33 cellular contexts compared by ENCODE assay signal in the genomic region with DNA sequence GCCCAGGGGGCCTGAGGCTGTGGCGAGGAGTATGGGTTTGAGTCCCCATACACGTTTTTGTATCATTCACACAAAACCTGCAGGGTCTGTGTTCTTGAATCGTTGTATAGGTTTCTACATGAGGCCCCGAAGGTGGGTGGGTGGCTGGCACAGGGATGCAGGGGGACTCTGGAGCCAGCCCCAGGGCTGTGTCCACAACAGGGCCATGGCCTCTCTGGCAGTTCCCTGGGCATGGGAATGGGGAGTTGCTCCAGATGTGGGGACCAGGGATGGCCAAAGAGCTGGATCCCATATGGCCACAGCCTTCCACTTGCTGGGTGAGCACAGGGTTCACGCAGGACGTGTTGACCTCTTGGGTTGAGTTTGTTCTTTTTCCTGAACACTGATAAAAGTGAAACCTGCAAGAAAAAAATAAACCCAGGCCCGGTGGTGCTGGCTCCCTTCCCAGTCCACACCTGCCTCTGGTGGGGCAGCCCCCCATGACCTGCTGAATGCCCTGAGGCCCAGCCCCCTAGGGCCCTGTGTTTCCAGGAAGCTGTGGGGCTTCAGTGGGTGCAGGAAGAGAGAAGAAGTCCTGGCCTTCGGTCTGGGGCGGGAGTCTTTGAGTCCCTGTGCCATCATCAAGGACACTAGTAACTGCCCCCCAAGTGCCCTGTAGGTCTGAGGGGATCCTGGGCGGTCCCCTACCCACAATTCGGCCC. TPM values are rescaled to one million over a fixed set of nuclear protein-coding genes. Genes with fewer than 3 reads are reported as not detected.
DNase-seq lines count a peak whose midpoint lies in the region; ATAC-seq, FAIRE-seq and TF ChIP-seq lines count a peak whose summit lies in the region.
"Had no signal": no experiment of that assay in that cellular context is flagged by ENCODE, and none has a peak within 500 bp of the region (broad histone marks: within the 10 kb centered on the region; RNA-seq: fewer than 3 reads in every experiment).

No MANE protein-coding gene starts in this region.

- H3K9me3 ChIP-seq in A549 (no peaks in the 10 kb centered on the region), liver (ENCODE audit: control insufficient read depth in 4 of 4, low read length in 3 of 4) (no peaks in the 10 kb centered on the region), trophoblast cell (ENCODE audit: insufficient read depth, low read depth, low read length) (peaks cover 6% of the 10 kb centered on the region)
- H3K9me3 ChIP-seq: SJCRH30, suprapubic skin had no signal

- H3K36me3 ChIP-seq in liver (ENCODE audit: control insufficient read depth in 4 of 4, insufficient read depth in 3 of 4, low read depth in 1 of 4, low read length in 3 of 4) (no peaks in the 10 kb centered on the region), trophoblast cell (ENCODE audit: control insufficient read depth in 1 of 2, insufficient read depth in 2 of 2, low read length in 2 of 2) (no peaks in the 10 kb centered on the region)
- H3K36me3 ChIP-seq: SJCRH30, suprapubic skin had no signal

- no peak overlapping the region for H2BK5ac ChIP-seq in trophoblast cell (ENCODE audit: low read depth, low read length, poor library complexity)

- H3K79me2 ChIP-seq in trophoblast cell (ENCODE audit: control insufficient read depth, insufficient read depth, low read length, poor library complexity) = peaks cover 6% of the 10 kb centered on the region

- H3K18ac ChIP-seq in trophoblast cell (ENCODE audit: low read length) = no peak overlapping the region

- ATAC-seq in A549 = no peak
- ATAC-seq in GM18861 (IDR thresholded peaks at IDR 0.05; ENCODE audit: unreplicated experiment) = no peak
- ATAC-seq in GM18868 (IDR thresholded peaks at IDR 0.05; ENCODE audit: unreplicated experiment) = no peak
- no peak for ATAC-seq in GM18909 (IDR thresholded peaks at IDR 0.05; ENCODE audit: poor library complexity, unreplicated experiment)
- ATAC-seq: naive thymus-derived CD4-positive, alpha-beta T cell; stimulated activated memory B cell treated with anti-CD40 and anti-IgM and Interleukin-4, amounts not matched to agents 10 μg/mL and 1 μg/mL and 100 μg/mL, for 72 hours had no signal

- 69% methylated on average over 11 of the region's 11 CpGs for WGBS in A549 (ENCODE audit: missing lambda C conversion rate)
- 67% methylated on average over 11 of the region's 11 CpGs for WGBS in liver
- WGBS in trophoblast cell (ENCODE audit: extremely low coverage, insufficient coverage, insufficient read length) = no CpG with 5 or more reads among the region's 11 CpGs

- FAIRE-seq in A549 (lab: Jason Lieb, UNC) = no peak
- FAIRE-seq: A204.1, bronchial epithelial cell, D721Med, RCC 7860 had no signal

- H3K79me1 ChIP-seq in trophoblast cell (ENCODE audit: low read length) = peaks cover 16% of the 10 kb centered on the region

- H2BK120ac ChIP-seq in trophoblast cell (ENCODE audit: insufficient read depth, low read length, poor library complexity) = no peak overlapping the region

- TF ChIP-seq EP300 in A549 (IDR thresholded peaks at IDR 0.05) = no peak

- no peak overlapping the region for H4K12ac ChIP-seq in trophoblast cell (ENCODE audit: low read depth, low read length)

- no peak overlapping the region for H4K8ac ChIP-seq in trophoblast cell (ENCODE audit: low read depth, low read length)

- DNase-seq in A549 (ENCODE audit: low read depth in 1 of 2, low spot score in 1 of 2) (no peak), RPMI8226 (peak; percentile 88), trophoblast cell (no peak), NCI-H128 (lab: John Stamatoyannopoulos, UW; ENCODE audit: unreplicated experiment) (no peak)
- DNase-seq: activated CD4-positive, alpha-beta T cell treated with anti-CD3 and anti-CD28 coated beads, Interleukin-2, amount 10 ng/mL, durations not matched to agents 24 days and 14 days; activated CD8-positive, alpha-beta memory T cell treated with anti-CD3 and anti-CD28 coated beads for 24 hours; activated effector memory CD4-positive, alpha-beta T cell treated with Interleukin-2 at 50 U/mL for 16 hours; activated naive CD8-positive, alpha-beta T cell treated with anti-CD3 and anti-CD28 coated beads for 36 hours; activated T-cell treated with anti-CD3 and anti-CD28 coated beads for 4 hours; anterior cingulate cortex; CD4-positive, alpha-beta T cell; DND-41; effector CD4-positive, alpha-beta T cell; GF-D8; H7; Kasumi-1; naive thymus-derived CD4-positive, alpha-beta T cell; NCI-H1417 treated with DMSO at 0.1 percent for 48 hours; NCI-H2081 treated with DMSO at 0.1 percent for 48 hours; occipital lobe; SJCRH30; T1000 had no signal

- H3K27me3 ChIP-seq in liver (ENCODE audit: control insufficient read depth in 4 of 4, insufficient read depth in 4 of 4, low read length in 3 of 4) (no peaks in the 10 kb centered on the region), trophoblast cell (ENCODE audit: insufficient read depth, low read length) (no peaks in the 10 kb centered on the region)
- H3K27me3 ChIP-seq: SJCRH30 had no signal

- H2AK5ac ChIP-seq in trophoblast cell (ENCODE audit: low read length) = peak overlapping the region; percentile 52

- H3K4me2 ChIP-seq in A549 = peak overlapping the region; percentile 43; the same call in 2 of the 3 replicates
- H3K4me2 ChIP-seq in trophoblast cell (ENCODE audit: low read length) = no peak overlapping the region

- H3K4me1 ChIP-seq in A549 (peaks cover 82% of the 10 kb centered on the region), liver (ENCODE audit: control insufficient read depth in 4 of 4, insufficient read depth in 4 of 4, low read length in 3 of 4) (peaks cover 18 to 58% (median 41%) of the 10 kb centered on the region in 4 donors), trophoblast cell (ENCODE audit: control insufficient read depth in 1 of 2, insufficient read depth in 2 of 2, low read length in 2 of 2) (peaks cover 24 to 36% of the 10 kb centered on the region in 2 experiments)
- H3K4me1 ChIP-seq: suprapubic skin had no signal

- TF ChIP-seq RAD21 in A549 (conservative IDR thresholded peaks at IDR 0.05 in 1 of 2, IDR thresholded peaks at IDR 0.05 in 1 of 2) (no peak), liver (IDR thresholded peaks at IDR 0.05) (no peak)

- H4K91ac ChIP-seq in trophoblast cell (ENCODE audit: low read depth, low read length) = no peak overlapping the region

- H3K23ac ChIP-seq in trophoblast cell (ENCODE audit: low read length) = no peak overlapping the region

- H3K4me3 ChIP-seq in A549 (no peak overlapping the region), liver (ENCODE audit: low read depth in 1 of 3, low read length in 3 of 3) (no peak overlapping the region), trophoblast cell (ENCODE audit: low read depth, low read length) (no peak overlapping the region)
- H3K4me3 ChIP-seq: SJCRH30, suprapubic skin had no signal

- TF ChIP-seq CTCF in A549 (IDR thresholded peaks at IDR 0.05) (no peak), liver (IDR thresholded peaks at IDR 0.05; ENCODE audit: low read depth, low read length, missing input control) (no peak)

- no peak overlapping the region for H2BK12ac ChIP-seq in trophoblast cell (ENCODE audit: low read length)

- no peak for TF ChIP-seq POLR2A in A549 (IDR thresholded peaks at IDR 0.05; ENCODE audit: low read length)

- no peak overlapping the region for H3K4ac ChIP-seq in trophoblast cell (ENCODE audit: low read depth, low read length)

- H3K27ac ChIP-seq in A549 = peak overlapping the region; percentile 40 to 70; a peak in 4 of 6 replicates
- peak overlapping the region; percentile 13 to 74 for H3K27ac ChIP-seq in liver (ENCODE audit: low read depth in 1 of 2, low read length in 2 of 2)
- H3K27ac ChIP-seq in trophoblast cell (ENCODE audit: low read depth, low read length) = no peak overlapping the region
- H3K27ac ChIP-seq: epithelial cell of prostate, SJCRH30, suprapubic skin had no signal

- no peak overlapping the region for H3K14ac ChIP-seq in trophoblast cell (ENCODE audit: low read length)

- POLR2A ChIA-PET in A549 (lab: Yijun Ruan, JAX) = no interaction called here

- H3K9ac ChIP-seq in liver (ENCODE audit: low read depth in 1 of 2, low read length in 2 of 2) (no peak overlapping the region), trophoblast cell (ENCODE audit: low read length) (no peak overlapping the region)

- H2AFZ ChIP-seq in trophoblast cell (ENCODE audit: insufficient read depth, low read length, poor library complexity) = no peak overlapping the region

- CTCF ChIA-PET in A549 (lab: Yijun Ruan, JAX) = interaction anchor here (1.0 to 7.2 kb wide), 4 partner anchors 16 to 28 kb away, joined by 4 to 44 read pairs (median 24); no protein-coding TSS in a partner anchor

RNA-seq across cellular contexts. Expression of a gene that starts 16.1 kb away (rescaled TPM):
- polyA plus RNA-seq in A549 (2011; rRNA removed) (14.7 and 28.4 TPM in 2 replicates), A549 (2017; fragmentation: RNase III; extraction: RNeasy Plus Mini Kit Qiagen cat#74134 plus additional on column Dnase treatment) (19.2 to 22.3 TPM (median 21.2 TPM) in 3 replicates), liver (1 to 10 TPM; 4.4 to 4.5 TPM)
- 12.7 and 17.2 TPM in 2 replicates for polyA plus RNA-seq in A549 (2012; cell fraction: cytosol; rRNA removed)
- polyA plus RNA-seq in A549 (2012; cell fraction: nucleus; rRNA removed) = 56.5 and 67.6 TPM in 2 replicates
- polyA minus RNA-seq in A549 (2011; rRNA and poly(A)+ RNA removed) = 28.0 and 33.1 TPM in 2 replicates
- total RNA-seq in liver = 1 to 10 TPM; 3.5 to 6.5 TPM
- 9.8 and 10.4 TPM in 2 replicates for polyA plus RNA-seq in trophoblast cell (2013)

RNA-seq across cellular contexts. Expression of a gene that starts 23.9 kb away (rescaled TPM):
- 280 and 375 TPM in 2 replicates for polyA plus RNA-seq in A549 (2011; rRNA removed)
- 374 and 375 TPM in 2 replicates for polyA plus RNA-seq in A549 (2012; cell fraction: cytosol; rRNA removed)
- polyA plus RNA-seq in A549 (2012; cell fraction: nucleus; rRNA removed) = 150 and 167 TPM in 2 replicates
- 232 to 262 TPM (median 257 TPM) in 3 replicates for polyA plus RNA-seq in A549 (2017; fragmentation: RNase III; extraction: RNeasy Plus Mini Kit Qiagen cat#74134 plus additional on column Dnase treatment)
- 117 and 178 TPM in 2 replicates for polyA minus RNA-seq in A549 (2011; rRNA and poly(A)+ RNA removed)
- total RNA-seq in liver = 10 to 100 TPM; 31.0 to 77.8 TPM
- polyA plus RNA-seq in liver = 100 to 1,000 TPM; 120 to 136 TPM
- 246 and 256 TPM in 2 replicates for polyA plus RNA-seq in trophoblast cell (2013)

RNA-seq across cellular contexts. Expression of a gene that starts 24.2 kb away (rescaled TPM):
- polyA plus RNA-seq in A549 (2011; rRNA removed) (36.3 and 38.4 TPM in 2 replicates), A549 (2017; fragmentation: RNase III; extraction: RNeasy Plus Mini Kit Qiagen cat#74134 plus additional on column Dnase treatment) (99.7 to 105 TPM (median 104 TPM) in 3 replicates), liver (10 to 100 TPM in 1 of 2 donors, 1 to 10 TPM in 1; 4.5 to 10.0 TPM)
- polyA plus RNA-seq in A549 (2012; cell fraction: cytosol; rRNA removed) = 65.4 and 69.1 TPM in 2 replicates
- polyA plus RNA-seq in A549 (2012; cell fraction: nucleus; rRNA removed) = 61.1 and 70.5 TPM in 2 replicates
- polyA minus RNA-seq in A549 (2011; rRNA and poly(A)+ RNA removed) = 38.6 and 47.2 TPM in 2 replicates
- 10 to 100 TPM in 1 of 2 donors, 1 to 10 TPM in 1; 9.0 to 46.5 TPM for total RNA-seq in liver
- 53.9 and 58.2 TPM in 2 replicates for polyA plus RNA-seq in trophoblast cell (2013)

RNA-seq across cellular contexts. Expression of a gene that starts 48.3 kb away (rescaled TPM):
- 163 and 175 TPM in 2 replicates for polyA plus RNA-seq in A549 (2011; rRNA removed)
- polyA plus RNA-seq in A549 (2012; cell fraction: cytosol; rRNA removed) = 87.7 and 130 TPM in 2 replicates
- 112 and 123 TPM in 2 replicates for polyA plus RNA-seq in A549 (2012; cell fraction: nucleus; rRNA removed)
- polyA plus RNA-seq in A549 (2017; fragmentation: RNase III; extraction: RNeasy Plus Mini Kit Qiagen cat#74134 plus additional on column Dnase treatment) = 121 to 205 TPM (median 189 TPM) in 3 replicates
- polyA minus RNA-seq in A549 (2011; rRNA and poly(A)+ RNA removed) = 286 and 310 TPM in 2 replicates
- 100 to 1,000 TPM in 1 of 2 donors, 10 to 100 TPM in 1; 72.7 to 137 TPM for total RNA-seq in liver
- 10 to 100 TPM; 16.8 to 44.8 TPM for polyA plus RNA-seq in liver
- 83.8 and 84.0 TPM in 2 replicates for polyA plus RNA-seq in trophoblast cell (2013)

RNA-seq across cellular contexts. Expression of a gene that starts 59.6 kb away (rescaled TPM):
- polyA plus RNA-seq in A549 (2011; rRNA removed) (215 and 278 TPM in 2 replicates), A549 (2017; fragmentation: RNase III; extraction: RNeasy Plus Mini Kit Qiagen cat#74134 plus additional on column Dnase treatment) (184 to 391 TPM (median 352 TPM) in 3 replicates), liver (100 to 1,000 TPM in 1 of 2 donors, 1 to 10 TPM in 1; 2.8 to 104 TPM)
- 187 and 222 TPM in 2 replicates for polyA plus RNA-seq in A549 (2012; cell fraction: cytosol; rRNA removed)
- 358 and 370 TPM in 2 replicates for polyA plus RNA-seq in A549 (2012; cell fraction: nucleus; rRNA removed)
- 649 and 679 TPM in 2 replicates for polyA minus RNA-seq in A549 (2011; rRNA and poly(A)+ RNA removed)
- 100 to 1,000 TPM in 1 of 2 donors, 10 to 100 TPM in 1; 65.4 to 281 TPM for total RNA-seq in liver
- polyA plus RNA-seq in trophoblast cell (2013) = 538 and 565 TPM in 2 replicates
